In genomic region chr4:66376396-66376795, GRCh38 we compare ENCODE assay signal across 20 cellular contexts.
DNase-seq lines count a peak whose midpoint lies in the region; ATAC-seq and TF ChIP-seq lines count a peak whose summit lies in the region.
"Had no signal": no experiment of that assay in that cellular context is flagged by ENCODE, and none has a peak within 500 bp of the region (broad histone marks: within the 10 kb centered on the region; RNA-seq: fewer than 3 reads in every experiment).

No MANE protein-coding gene starts in this region.

- H3K9me3 ChIP-seq in breast epithelium = no peaks in the 10 kb centered on the region
- H3K9me3 ChIP-seq: A549; BLaER1 treated with 17β-estradiol and CSF1 and Interleukin-3, amounts not matched to agents 10 nM and 100 nM had no signal

- no peak for ATAC-seq in GM21367 (IDR thresholded peaks at IDR 0.05; ENCODE audit: unreplicated experiment)
- ATAC-seq in GM18909 (IDR thresholded peaks at IDR 0.05; ENCODE audit: poor library complexity, unreplicated experiment) = no peak
- ATAC-seq: A549; CD8-positive, alpha-beta T cell; GM12878 had no signal

- H3K4me3 Mint-ChIP-seq in MCF 10A (ENCODE audit: unreplicated experiment) = no peak overlapping the region
- H3K4me3 Mint-ChIP-seq: B cell; CD8-positive, alpha-beta T cell had no signal

- H3K9me3 Mint-ChIP-seq in MCF 10A (ENCODE audit: unreplicated experiment) = peaks cover 13% of the 10 kb centered on the region

- no peak for TF ChIP-seq POLR2A in breast epithelium (IDR thresholded peaks at IDR 0.05)

- H3K27ac ChIP-seq in breast epithelium = no peak overlapping the region
- H3K27ac ChIP-seq: 22Rv1; A549; BLaER1 treated with 17β-estradiol and CSF1 and Interleukin-3, amounts not matched to agents 10 nM and 100 nM; GM23248 had no signal

- intact Hi-C loops in MCF 10A (cut with micrococcal nuclease) (no loop called here), breast epithelium (cut with DNase I; ENCODE audit: low total_unique reads) (no loop called here)

- no peak overlapping the region for H3K4me3 ChIP-seq in breast epithelium
- H3K4me3 ChIP-seq in cardiac fibroblast (replicated peaks in 1 of 2; ENCODE audit: low read depth in 2 of 2, low read length in 2 of 2) = no peak overlapping the region
- no peak overlapping the region for H3K4me3 ChIP-seq in fibroblast of pulmonary artery (replicated peaks; ENCODE audit: low read depth, low read length)
- H3K4me3 ChIP-seq: A549; BLaER1 treated with 17β-estradiol and CSF1 and Interleukin-3, amounts not matched to agents 10 nM and 100 nM; GM12878; GM23248 had no signal

- DNase-seq in MCF 10A (ENCODE audit: unreplicated experiment) (no peak), breast epithelium (ENCODE audit: low spot score in 2 of 2) (no peak), cardiac fibroblast (ENCODE audit: low read depth in 2 of 2) (peak; percentile 28 to 36), fibroblast of pulmonary artery (ENCODE audit: low read depth) (peak; percentile 52), D341Med (ENCODE audit: low spot score) (no peak)
- DNase-seq: Calu3; CD8-positive, alpha-beta T cell; DMS 273 treated with DMSO at 0.1 percent for 48 hours; DMS53; DND-41; EL; GM23248; HCEC 1CT had no signal

- no peaks in the 10 kb centered on the region for H3K36me3 Mint-ChIP-seq in MCF 10A (ENCODE audit: insufficient read depth, unreplicated experiment)
- H3K36me3 Mint-ChIP-seq: CD8-positive, alpha-beta T cell had no signal

- no peaks in the 10 kb centered on the region for H3K27me3 Mint-ChIP-seq in MCF 10A (ENCODE audit: insufficient read depth, unreplicated experiment)
- H3K27me3 Mint-ChIP-seq: B cell had no signal

- peaks cover 4% of the 10 kb centered on the region for H3K36me3 ChIP-seq in breast epithelium
- H3K36me3 ChIP-seq: BLaER1 treated with 17β-estradiol and CSF1 and Interleukin-3, amounts not matched to agents 10 nM and 100 nM had no signal

- POLR2A ChIA-PET in MCF 10A (lab: Yijun Ruan, JAX) = no interaction called here

- no peak for TF ChIP-seq CTCF in MCF 10A (IDR thresholded peaks at IDR 0.05; ENCODE audit: unreplicated experiment)
- TF ChIP-seq CTCF in breast epithelium (IDR thresholded peaks at IDR 0.05) = no peak
- no peak for TF ChIP-seq CTCF in cardiac fibroblast (IDR thresholded peaks at IDR 0.05; ENCODE audit: low read depth, low read length)
- TF ChIP-seq CTCF in fibroblast of pulmonary artery (IDR thresholded peaks at IDR 0.05; ENCODE audit: low read length, missing control alignments) = no peak

- no TSS peak for BruUV-seq in MCF 10A (replicated peaks; lab: Mats Ljungman, UMichigan)

- H3K27me3 ChIP-seq in breast epithelium = no peaks in the 10 kb centered on the region
- H3K27me3 ChIP-seq: BLaER1 treated with 17β-estradiol and CSF1 and Interleukin-3, amounts not matched to agents 10 nM and 100 nM had no signal

- CTCF ChIA-PET in MCF 10A (lab: Yijun Ruan, JAX) = no interaction called here

- peaks cover 11% of the 10 kb centered on the region for H3K4me1 Mint-ChIP-seq in MCF 10A (ENCODE audit: insufficient read depth, unreplicated experiment)
- H3K4me1 Mint-ChIP-seq: B cell had no signal

- no peaks in the 10 kb centered on the region for H3K4me1 ChIP-seq in breast epithelium
- H3K4me1 ChIP-seq: A549 had no signal

- H3K27ac Mint-ChIP-seq in MCF 10A (ENCODE audit: low read depth, unreplicated experiment) = peak overlapping the region; percentile 32
- H3K27ac Mint-ChIP-seq: B cell; CD8-positive, alpha-beta T cell had no signal

Comparison
In these comparisons a context has a peak if more than half of its experiments do, and no peak if none do; other contexts are left out.
1. DNase-seq: peak in cardiac fibroblast (2 of 2) and fibroblast of pulmonary artery (single experiment); none in MCF 10A (single experiment), breast epithelium (0 of 2) and D341Med (single experiment).